In genomic region chr3:176149567-176149966, GRCh38 we compare ENCODE assay signal across 25 cellular contexts.
"Had no signal": no experiment of that assay in that cellular context is flagged by ENCODE, and none has a peak within 500 bp of the region (broad histone marks: within the 10 kb centered on the region; RNA-seq: fewer than 3 reads in every experiment).

No MANE protein-coding gene starts in this region.

- H3K4me2 ChIP-seq: smooth muscle cell had no signal

- DNase-seq: left colon; left lung; lower lobe of right lung; mammary epithelial cell; mesenchymal stem cell; naive thymus-derived CD8-positive, alpha-beta T cell; nucleus accumbens; pancreas; posterior cingulate gyrus; retina; right cardiac atrium; sigmoid colon; stimulated activated CD4-positive, alpha-beta T cell treated with anti-CD3 and anti-CD28 coated beads, Interleukin-1b, Interleukin-23, amount 100 ng/mL, for 48 hours; stimulated activated CD4-positive, alpha-beta T cell treated with anti-CD3 and anti-CD28 coated beads, Interleukin-2, amount 100 ng/mL, for 48 hours; stimulated activated CD4-positive, alpha-beta T cell treated with anti-CD3 and anti-CD28 coated beads, Interleukin-4, amount 100 ng/mL, for 4 hours; stimulated activated CD8-positive, alpha-beta memory T cell treated with anti-CD3 and anti-CD28 coated beads, Interleukin-4, amount 100 ng/mL, for 48 hours; stimulated activated naive CD4-positive, alpha-beta T cell treated with Interleukin-2 at 50 U/mL for 16 hours; stimulated activated naive CD8-positive, alpha-beta T cell treated with anti-CD3 and anti-CD28 coated beads, Interleukin-15, amount 100 ng/mL, for 72 hours; substantia nigra; uterus had no signal

- FAIRE-seq: keratinocyte had no signal

- H3K4me3 ChIP-seq: left lung, lower lobe of right lung, pancreas, prostate gland, sigmoid colon, smooth muscle cell, tibial nerve, uterus had no signal

- H3K4me1 ChIP-seq: left lung, lower lobe of right lung, pancreas, prostate gland, sigmoid colon, tibial nerve, uterus had no signal

- H3K9me3 ChIP-seq: left lung, lower lobe of right lung, pancreas, prostate gland, sigmoid colon, tibial nerve, uterus had no signal

- H3K27ac ChIP-seq: left lung, lower lobe of right lung, pancreas, prostate gland, sigmoid colon, tibial nerve, uterus had no signal

- ATAC-seq: left colon; left lung; lower lobe of right lung; naive thymus-derived CD8-positive, alpha-beta T cell; pancreas; right cardiac atrium; stimulated activated memory B cell treated with anti-CD40 and anti-IgM and Interleukin-4, amounts not matched to agents 10 μg/mL and 1 μg/mL and 100 μg/mL, for 72 hours; stimulated activated naive CD8-positive, alpha-beta T cell treated with anti-CD3 and anti-CD28 coated beads, Interleukin-15, amount 100 ng/mL, for 72 hours had no signal

- H3K36me3 ChIP-seq: left lung, lower lobe of right lung, pancreas, prostate gland, sigmoid colon, tibial nerve, uterus had no signal

- H3K27me3 ChIP-seq: left lung, pancreas, sigmoid colon, tibial nerve had no signal
